ENCODE assay signal across 13 cellular contexts in the genomic region with DNA sequence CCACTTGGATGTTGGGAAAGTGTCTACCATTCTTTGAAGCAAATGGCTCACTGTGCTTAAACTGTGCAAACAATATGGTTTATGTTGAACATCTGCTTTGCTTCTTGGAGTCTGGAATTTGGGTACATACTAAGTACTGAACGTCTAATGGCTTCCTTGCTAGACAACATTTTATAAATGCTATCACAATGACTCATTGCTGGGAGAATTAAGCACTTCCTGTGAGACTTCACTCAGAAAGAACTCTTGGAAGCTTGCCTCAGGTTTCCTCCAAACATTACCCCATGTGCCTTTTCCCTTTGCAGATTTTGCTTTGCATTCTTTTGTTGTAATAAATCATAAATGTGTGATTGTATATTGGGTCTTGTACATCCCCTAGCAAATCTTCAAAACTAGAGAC.
A peak's percentile ranks its signal among the peaks of the same experiment; 100 is the strongest.
DNase-seq lines count a peak whose midpoint lies in the region; ATAC-seq and TF ChIP-seq lines count a peak whose summit lies in the region.
"Had no signal": no experiment of that assay in that cellular context is flagged by ENCODE, and none has a peak within 500 bp of the region (broad histone marks: within the 10 kb centered on the region; RNA-seq: fewer than 3 reads in every experiment).

No MANE protein-coding gene starts in this region.

- H3K27ac ChIP-seq in GM23248 (peak overlapping the region; percentile 11; the same call in 1 of the 2 replicates), foreskin keratinocyte (no peak overlapping the region)
- H3K27ac ChIP-seq: neutrophil had no signal

- H3K9me3 Mint-ChIP-seq in activated T-helper 2 cell treated with anti-CD3 and anti-CD28 coated beads, Interferon-gamma antibody, Interleukin-2, Interleukin-4, amounts not matched to agents 10 μg/mL and 5 μg/mL and 100 μg/mL, durations not matched to agents 14 hours and 24 hours and 36 hours = peaks cover 12% of the 10 kb centered on the region
- no peaks in the 10 kb centered on the region for H3K9me3 Mint-ChIP-seq in activated naive CD4-positive, alpha-beta T cell treated with anti-CD3 and anti-CD28 coated beads for 36 hours

- DNase-seq in GM23248 (peak; percentile 80), foreskin keratinocyte (peak; percentile 81 to 90), NOMO-1 (lab: John Stamatoyannopoulos, UW; ENCODE audit: unreplicated experiment in 2 of 2) (no peak)
- no peak for DNase-seq in activated T-helper 2 cell treated with anti-CD3 and anti-CD28 coated beads, Interferon-gamma antibody, Interleukin-2, Interleukin-4, amounts not matched to agents 10 μg/mL and 5 μg/mL and 100 μg/mL, durations not matched to agents 14 hours and 24 hours and 36 hours (ENCODE audit: low spot score)
- DNase-seq in activated naive CD4-positive, alpha-beta T cell treated with anti-CD3 and anti-CD28 coated beads for 36 hours = no peak
- DNase-seq: amniotic stem cell; DMS153; NCI-H1694; stimulated activated CD4-positive, alpha-beta T cell treated with anti-CD3 and anti-CD28 coated beads, Interleukin-15, amount 100 ng/mL, for 24 hours had no signal

- H3K27me3 Mint-ChIP-seq in activated T-helper 2 cell treated with anti-CD3 and anti-CD28 coated beads, Interferon-gamma antibody, Interleukin-2, Interleukin-4, amounts not matched to agents 10 μg/mL and 5 μg/mL and 100 μg/mL, durations not matched to agents 14 hours and 24 hours and 36 hours (ENCODE audit: low read depth) = no peaks in the 10 kb centered on the region
- H3K27me3 Mint-ChIP-seq in activated naive CD4-positive, alpha-beta T cell treated with anti-CD3 and anti-CD28 coated beads for 36 hours (ENCODE audit: low read depth) = no peaks in the 10 kb centered on the region

- peak; percentile 98 for ATAC-seq in SK-N-SH treated with all-trans-retinoic acid at 6 μM for 48 hours
- ATAC-seq in foreskin keratinocyte = peak; percentile 93
- ATAC-seq in GM21367 (IDR thresholded peaks at IDR 0.05; ENCODE audit: unreplicated experiment) = no peak

- intact Hi-C loops in activated T-helper 2 cell treated with anti-CD3 and anti-CD28 coated beads, Interferon-gamma antibody, Interleukin-2, Interleukin-4, amounts not matched to agents 10 μg/mL and 5 μg/mL and 100 μg/mL, durations not matched to agents 14 hours and 24 hours and 36 hours (cut with micrococcal nuclease) = no loop called here
- intact Hi-C loops in activated naive CD4-positive, alpha-beta T cell treated with anti-CD3 and anti-CD28 coated beads for 36 hours (cut with micrococcal nuclease) = no loop called here

- TF ChIP-seq CTCF in foreskin keratinocyte (conservative IDR thresholded peaks at IDR 0.05) = no peak

- H3K9me2 ChIP-seq in GM23248 (ENCODE audit: insufficient read depth) = no peaks in the 10 kb centered on the region

- no peak overlapping the region for H3K4me2 ChIP-seq in GM23248 (ENCODE audit: unreplicated experiment)
- no peak overlapping the region for H3K4me2 ChIP-seq in skeletal muscle satellite cell (ENCODE audit: low read length)

- H3F3A ChIP-seq in GM23248 (ENCODE audit: insufficient read depth) = peaks cover 14% of the 10 kb centered on the region; the same call in 1 of the 2 replicates

- no peaks in the 10 kb centered on the region for H3K9me3 ChIP-seq in GM23248 (ENCODE audit: low read depth)
- H3K9me3 ChIP-seq in skeletal muscle satellite cell (replicated peaks; ENCODE audit: low read length) = no peaks in the 10 kb centered on the region
- H3K9me3 ChIP-seq: neutrophil had no signal

- H3K79me2 ChIP-seq in GM23248 (ENCODE audit: insufficient read depth) = no peaks in the 10 kb centered on the region

- H3K4me1 Mint-ChIP-seq in activated T-helper 2 cell treated with anti-CD3 and anti-CD28 coated beads, Interferon-gamma antibody, Interleukin-2, Interleukin-4, amounts not matched to agents 10 μg/mL and 5 μg/mL and 100 μg/mL, durations not matched to agents 14 hours and 24 hours and 36 hours (ENCODE audit: low read depth) = no peaks in the 10 kb centered on the region
- no peaks in the 10 kb centered on the region for H3K4me1 Mint-ChIP-seq in activated naive CD4-positive, alpha-beta T cell treated with anti-CD3 and anti-CD28 coated beads for 36 hours (ENCODE audit: low read depth)

- H3K4me3 ChIP-seq in GM23248 (no peak overlapping the region), skeletal muscle satellite cell (ENCODE audit: low read length) (no peak overlapping the region)

- in situ Hi-C loops in GM23248 (cut with MboI) = no loop called here

- no peak overlapping the region for H3K4me3 Mint-ChIP-seq in activated T-helper 2 cell treated with anti-CD3 and anti-CD28 coated beads, Interferon-gamma antibody, Interleukin-2, Interleukin-4, amounts not matched to agents 10 μg/mL and 5 μg/mL and 100 μg/mL, durations not matched to agents 14 hours and 24 hours and 36 hours (ENCODE audit: low read depth)
- H3K4me3 Mint-ChIP-seq in activated naive CD4-positive, alpha-beta T cell treated with anti-CD3 and anti-CD28 coated beads for 36 hours = no peak overlapping the region

- no peaks in the 10 kb centered on the region for H3K36me3 Mint-ChIP-seq in activated T-helper 2 cell treated with anti-CD3 and anti-CD28 coated beads, Interferon-gamma antibody, Interleukin-2, Interleukin-4, amounts not matched to agents 10 μg/mL and 5 μg/mL and 100 μg/mL, durations not matched to agents 14 hours and 24 hours and 36 hours (ENCODE audit: low read depth)
- H3K36me3 Mint-ChIP-seq in activated naive CD4-positive, alpha-beta T cell treated with anti-CD3 and anti-CD28 coated beads for 36 hours (ENCODE audit: low read depth) = no peaks in the 10 kb centered on the region

- no peak overlapping the region for H3K27ac Mint-ChIP-seq in activated T-helper 2 cell treated with anti-CD3 and anti-CD28 coated beads, Interferon-gamma antibody, Interleukin-2, Interleukin-4, amounts not matched to agents 10 μg/mL and 5 μg/mL and 100 μg/mL, durations not matched to agents 14 hours and 24 hours and 36 hours
- no peak overlapping the region for H3K27ac Mint-ChIP-seq in activated naive CD4-positive, alpha-beta T cell treated with anti-CD3 and anti-CD28 coated beads for 36 hours

- CTCF ChIA-PET in activated naive CD4-positive, alpha-beta T cell treated with anti-CD3 and anti-CD28 coated beads for 36 hours (lab: Charles Lee) = no interaction called here

- H3K27me3 ChIP-seq in GM23248 (replicated peaks; ENCODE audit: insufficient read depth) = no peaks in the 10 kb centered on the region
- H3K27me3 ChIP-seq in foreskin keratinocyte = no peaks in the 10 kb centered on the region
- H3K27me3 ChIP-seq in skeletal muscle satellite cell (ENCODE audit: control insufficient read depth, insufficient read depth, low read length) = no peaks in the 10 kb centered on the region
- H3K27me3 ChIP-seq: neutrophil had no signal

- 0% methylated on average over 1 of the region's 1 CpG for WGBS in GM23248 (ENCODE audit: low coverage in 1 of 2, low lambda C conversion rate in 2 of 2, missing lambda C conversion rate in 2 of 2), 2 experiments

- H3K9ac ChIP-seq in GM23248 (no peak overlapping the region), skeletal muscle satellite cell (ENCODE audit: low read depth, low read length) (peak overlapping the region; percentile 16)

- H3K36me3 ChIP-seq in GM23248 (ENCODE audit: low read depth) (no peaks in the 10 kb centered on the region), skeletal muscle satellite cell (ENCODE audit: insufficient read depth, low read length) (no peaks in the 10 kb centered on the region)
- H3K36me3 ChIP-seq: neutrophil had no signal

- no peaks in the 10 kb centered on the region for H4K20me1 ChIP-seq in GM23248 (ENCODE audit: insufficient read depth)

- H2AFZ ChIP-seq in GM23248 = no peak overlapping the region

- H3K4me1 ChIP-seq in GM23248 (ENCODE audit: insufficient read depth) (peaks cover 13% of the 10 kb centered on the region), foreskin keratinocyte (peaks cover 31% of the 10 kb centered on the region), skeletal muscle satellite cell (ENCODE audit: control insufficient read depth, insufficient read depth, low read length) (peaks cover 18% of the 10 kb centered on the region)

TF ChIP-seq in SK-N-SH treated with all-trans-retinoic acid at 6 μM for 48 hours, 23 proteins besides CTCF, POLR2A, EP300 and RAD21 (continues in another document):
- TF ChIP-seq ZFP30 (CRISPR knock-in tag; IDR thresholded peaks at IDR 0.05) (no peak), ZNF70 (CRISPR knock-in tag; IDR thresholded peaks at IDR 0.05) (no peak), SNAI2 (CRISPR knock-in tag; IDR thresholded peaks at IDR 0.05) (0 out of 2 replicates have a peak, but pooled peaks have one; percentile 35), GLIS3 (CRISPR knock-in tag; IDR thresholded peaks at IDR 0.05) (no peak), CSDC2 (CRISPR knock-in tag; IDR thresholded peaks at IDR 0.05) (0 out of 2 replicates have a peak, but pooled peaks have one; percentile 50), TSHZ2 (CRISPR knock-in tag; IDR thresholded peaks at IDR 0.05) (no peak), ISL1 (CRISPR knock-in tag; IDR thresholded peaks at IDR 0.05) (peak; percentile 80)

Comparison
In these comparisons a context has a peak if more than half of its experiments do, and no peak if none do; other contexts are left out.
1. DNase-seq: peak in GM23248 (single experiment) and foreskin keratinocyte (2 of 2); none in activated T-helper 2 cell treated with anti-CD3 and anti-CD28 coated beads, Interferon-gamma antibody, Interleukin-2, Interleukin-4, amounts not matched to agents 10 μg/mL and 5 μg/mL and 100 μg/mL, durations not matched to agents 14 hours and 24 hours and 36 hours (single experiment), NOMO-1 (0 of 2) and activated naive CD4-positive, alpha-beta T cell treated with anti-CD3 and anti-CD28 coated beads for 36 hours (single experiment).